In the genomic region with DNA sequence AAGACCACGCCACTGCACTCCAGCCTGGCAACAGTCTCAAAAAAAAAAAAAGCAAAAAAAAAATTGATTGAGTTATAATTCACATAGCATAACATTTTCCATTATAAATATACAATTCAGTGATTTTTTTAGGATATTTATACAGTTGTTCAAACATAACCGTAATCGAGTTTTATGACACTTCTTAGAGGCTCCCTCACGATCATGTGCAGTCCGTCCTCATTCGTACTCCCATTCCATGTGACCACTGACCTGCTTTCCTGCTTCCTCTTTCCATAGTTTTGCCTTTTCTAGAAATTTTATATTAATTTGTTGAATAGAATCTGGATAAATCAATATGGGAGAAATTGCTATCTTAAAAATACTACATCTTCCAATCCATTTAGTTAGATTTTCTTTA, we compare ENCODE assay signal across 28 cellular contexts.
"Had no signal": no experiment of that assay in that cellular context is flagged by ENCODE, and none has a peak within 500 bp of the region (broad histone marks: within the 10 kb centered on the region; RNA-seq: fewer than 3 reads in every experiment).

No MANE protein-coding gene starts in this region.

- H3K4me1 ChIP-seq: parathyroid adenoma, right lobe of liver had no signal

- FAIRE-seq: urothelium cell line had no signal

- DNase-seq: naive thymus-derived CD8-positive, alpha-beta T cell; nephron progenitor cell; nucleus accumbens; ovary; posterior cingulate gyrus; psoas muscle; right cardiac atrium; right lobe of liver; sigmoid colon; small intestine; stimulated activated CD4-positive, alpha-beta T cell treated with anti-CD3 and anti-CD28 coated beads, Interleukin-15, amount 100 ng/mL, for 24 hours; stimulated activated CD4-positive, alpha-beta T cell treated with anti-CD3 and anti-CD28 coated beads, Interleukin-2, amount 100 ng/mL, for 24 hours; stimulated activated CD4-positive, alpha-beta T cell treated with anti-CD3 and anti-CD28 coated beads, Interleukin-2, amount 100 ng/mL, for 48 hours; stimulated activated CD4-positive, alpha-beta T cell treated with anti-CD3 and anti-CD28 coated beads, Interleukin-4, amount 100 ng/mL, for 24 hours; stimulated activated naive B cell treated with anti-CD40 and anti-IgM and Interleukin-4, amounts not matched to agents 10 μg/mL and 1 μg/mL and 100 μg/mL, for 72 hours; stimulated activated naive CD4-positive, alpha-beta T cell treated with Interleukin-2 at 50 U/mL for 16 hours; stomach; thyroid gland; trophoblast cell; upper lobe of left lung had no signal

- H3K36me3 ChIP-seq: neutrophil, ovary, right lobe of liver, sigmoid colon, stomach, thoracic aorta, thyroid gland, tibial nerve, upper lobe of left lung, vagina had no signal

- H3K4me3 ChIP-seq: ovary, psoas muscle, right lobe of liver, sigmoid colon, stomach, thoracic aorta, thyroid gland, tibial nerve, upper lobe of left lung, vagina had no signal

- H3K27ac ChIP-seq: neutrophil, ovary, parathyroid adenoma, psoas muscle, right lobe of liver, sigmoid colon, stomach, thoracic aorta, thyroid gland, tibial nerve, upper lobe of left lung, vagina had no signal

- ATAC-seq: naive thymus-derived CD8-positive, alpha-beta T cell; natural killer cell treated with Interleukin-12 subunit alpha and Interleukin-12 subunit beta and Interleukin-15 and Interleukin-18, amount 100 ng/mL, for 72 hours; psoas muscle; right cardiac atrium; right lobe of liver; stimulated activated effector memory CD8-positive, alpha-beta T cell treated with anti-CD3 and anti-CD28 coated beads, Interleukin-12 subunit alpha, Interleukin-12 subunit beta, amount 100 ng/mL, for 72 hours; stimulated activated naive B cell treated with anti-CD40 and anti-IgM and Interleukin-4, amounts not matched to agents 10 μg/mL and 1 μg/mL and 100 μg/mL, for 72 hours had no signal

- H3K9me3 ChIP-seq: neutrophil, ovary, psoas muscle, right lobe of liver, sigmoid colon, stomach, thoracic aorta, thyroid gland, tibial nerve, upper lobe of left lung, vagina had no signal
